ENCODE assay signal across 22 cellular contexts in genomic region chr2:28088970-28089369, GRCh38.
DNase-seq lines count a peak whose midpoint lies in the region; ATAC-seq and TF ChIP-seq lines count a peak whose summit lies in the region.
"Had no signal": no experiment of that assay in that cellular context is flagged by ENCODE, and none has a peak within 500 bp of the region (broad histone marks: within the 10 kb centered on the region; RNA-seq: fewer than 3 reads in every experiment).

No MANE protein-coding gene starts in this region.

- ATAC-seq in HG03520 (IDR thresholded peaks at IDR 0.05; ENCODE audit: unreplicated experiment) (no peak), HG02759 (IDR thresholded peaks at IDR 0.05; ENCODE audit: unreplicated experiment) (no peak)
- ATAC-seq: CD8-positive, alpha-beta T cell; esophagus mucosa; GM23338; stimulated activated naive B cell treated with anti-CD40 and anti-IgM and Interleukin-4, amounts not matched to agents 10 μg/mL and 1 μg/mL and 100 μg/mL, for 72 hours had no signal

- no peaks in the 10 kb centered on the region for H3K79me2 ChIP-seq in ACC112 (ENCODE audit: control insufficient read depth, insufficient read depth, low read length, unreplicated experiment)

- peak overlapping the region; percentile 53 for H3K4me3 ChIP-seq in ACC112 (ENCODE audit: low read depth, low read length)
- H3K4me3 ChIP-seq in brain microvascular endothelial cell (ENCODE audit: low read depth, low read length): no peak overlapping the region
- H3K4me3 ChIP-seq: GM23338, skin epidermis, transverse colon had no signal

- in situ Hi-C loops in brain microvascular endothelial cell (cut with HindIII; ENCODE audit: low pct_ligation_motif_present, low sequenced_read_pairs): no loop called here

- no peak for TF ChIP-seq CTCF in brain microvascular endothelial cell (IDR thresholded peaks at IDR 0.05; ENCODE audit: low read depth, low read length, missing control alignments)

- peaks cover 5% of the 10 kb centered on the region; the same call in 1 of the 2 replicates for H3K36me3 ChIP-seq in ACC112 (ENCODE audit: insufficient read depth, low read length)
- no peaks in the 10 kb centered on the region for H3K36me3 ChIP-seq in brain microvascular endothelial cell (replicated peaks)
- H3K36me3 ChIP-seq: transverse colon had no signal

- peaks cover 15% of the 10 kb centered on the region for H3K4me1 ChIP-seq in ACC112 (ENCODE audit: control insufficient read depth, insufficient read depth, low read length, unreplicated experiment)
- H3K4me1 ChIP-seq: parathyroid adenoma had no signal

- no peak overlapping the region for H2AFZ ChIP-seq in ACC112 (ENCODE audit: low read length, unreplicated experiment)
- H2AFZ ChIP-seq: GM23338, parathyroid adenoma had no signal

- H3K27ac ChIP-seq in ACC112 (ENCODE audit: low read depth, low read length): peak overlapping the region; percentile 59
- H3K27ac ChIP-seq in brain microvascular endothelial cell: no peak overlapping the region
- H3K27ac ChIP-seq: parathyroid adenoma, transverse colon had no signal

- DNase-seq in HT1080 (ENCODE audit: low read depth) (peak; percentile 53), brain microvascular endothelial cell (peak; percentile 44), kidney glomerular epithelial cell (lab: John Stamatoyannopoulos, UW) (peak; percentile 46), COR-L47 (lab: John Stamatoyannopoulos, UW) (no peak), NCI-H526 (lab: John Stamatoyannopoulos, UW) (no peak)
- DNase-seq: activated CD4-positive, alpha-beta T cell treated with anti-CD3 and anti-CD28 coated beads for 4 hours; activated CD8-positive, alpha-beta memory T cell treated with anti-CD3 and anti-CD28 coated beads, Interleukin-2, amount 50 U/mL, for 4 hours; activated naive CD4-positive, alpha-beta T cell; CD8-positive, alpha-beta T cell; DND-41; hippocampal formation; NCI-H1694; NCI-H446 treated with DMSO at 0.1 percent for 48 hours; stimulated activated naive B cell treated with anti-CD40 and anti-IgM and Interleukin-4, amounts not matched to agents 10 μg/mL and 1 μg/mL and 100 μg/mL, for 72 hours; transverse colon had no signal

- no peaks in the 10 kb centered on the region for H3K27me3 ChIP-seq in ACC112 (ENCODE audit: insufficient read depth, low read length)
- H3K27me3 ChIP-seq in brain microvascular endothelial cell (replicated peaks): no peaks in the 10 kb centered on the region
- H3K27me3 ChIP-seq: transverse colon had no signal

Comparison
In these comparisons a context has a peak if more than half of its experiments do, and no peak if none do; other contexts are left out.
1. DNase-seq: peak in HT1080 (single experiment), brain microvascular endothelial cell (single experiment) and kidney glomerular epithelial cell (single experiment); none in COR-L47 (single experiment) and NCI-H526 (0 of 2).